In the genomic region with DNA sequence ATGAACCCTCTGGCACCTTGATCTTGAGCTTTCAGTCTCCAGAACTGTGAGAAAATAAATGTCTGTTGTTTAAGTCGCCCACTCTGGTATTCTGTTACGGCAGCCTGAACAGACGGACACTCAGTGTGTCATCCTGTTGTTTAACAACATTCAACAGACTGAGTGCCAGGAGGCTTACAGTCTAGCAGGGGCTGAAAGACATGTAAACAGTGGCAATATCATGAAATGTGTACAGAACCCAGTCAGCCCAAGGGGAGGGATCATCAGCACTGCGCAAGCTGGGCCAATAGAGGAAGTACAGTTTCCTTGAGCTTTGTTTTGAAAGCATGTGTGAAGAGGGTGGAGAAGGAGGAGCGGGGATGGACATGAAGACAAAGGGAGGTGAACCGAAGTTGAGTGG, we compare ENCODE assay signal across 12 cellular contexts. TPM values are rescaled to one million over a fixed set of nuclear protein-coding genes. Genes with fewer than 3 reads are reported as not detected.
A peak's percentile ranks its signal among the peaks of the same experiment; 100 is the strongest.
DNase-seq lines count a peak whose midpoint lies in the region; ATAC-seq and TF ChIP-seq lines count a peak whose summit lies in the region.
"Had no signal": no experiment of that assay in that cellular context is flagged by ENCODE, and none has a peak within 500 bp of the region (broad histone marks: within the 10 kb centered on the region; RNA-seq: fewer than 3 reads in every experiment).

No MANE protein-coding gene starts in this region.

- H3K4me3 ChIP-seq in IMR-90 (ENCODE audit: insufficient read depth, low read depth, low read length) (no peak overlapping the region), spleen (peak overlapping the region in 1 of 8 donors; percentile 5), colonic mucosa (no peak overlapping the region)

- DNase-seq in IMR-90 (peak; percentile 32), SIG-M5 treated with dmso at 0.1 percent for 504 hours (lab: John Stamatoyannopoulos, UW; ENCODE audit: unreplicated experiment) (peak; percentile 86), spleen (no peak), colonic mucosa (no peak), kidney tubule cell (ENCODE audit: low spot score) (no peak), A172 (ENCODE audit: low spot score) (no peak)
- DNase-seq: activated CD4-positive, CD25-positive, alpha-beta regulatory T cell treated with anti-CD3 and anti-CD28 coated beads, Interleukin-2, amount 50 U/mL, for 72 hours; DMS53 had no signal

- H3K9me3 ChIP-seq in IMR-90 (ENCODE audit: control insufficient read depth, insufficient read depth, low read length): no peaks in the 10 kb centered on the region
- no peaks in the 10 kb centered on the region for H3K9me3 ChIP-seq in spleen
- H3K9me3 ChIP-seq in colonic mucosa: no peaks in the 10 kb centered on the region

- no peak overlapping the region for H2AK5ac ChIP-seq in IMR-90 (ENCODE audit: low read depth, low read length)

- POLR2A ChIA-PET in IMR-90 (lab: Charles Lee; ENCODE audit: unreplicated experiment): interaction anchor here (0.6 kb wide), 1 partner anchor 1189 kb away, joined by 3 read pairs; no protein-coding TSS in a partner anchor

- no peak overlapping the region for H3K18ac ChIP-seq in IMR-90 (ENCODE audit: low read depth, low read length)

- no peak overlapping the region for H2BK5ac ChIP-seq in IMR-90 (ENCODE audit: low read depth, low read length, poor library complexity, severe bottlenecking)

- no TSS peak for BruUV-seq in IMR-90 (replicated peaks; lab: Mats Ljungman, UMichigan)

- H2AFZ ChIP-seq in IMR-90 (replicated peaks; ENCODE audit: low read length, poor library complexity): no peak overlapping the region

- dilution Hi-C loops in IMR-90 (cut with HindIII; ENCODE audit: low sequenced_read_pairs, unreplicated experiment): no loop called here

- peaks cover 3% of the 10 kb centered on the region; the same call in 1 of the 2 replicates for H3K36me3 ChIP-seq in IMR-90 (ENCODE audit: control insufficient read depth, insufficient read depth, low read length)
- H3K36me3 ChIP-seq in spleen: peaks cover 0 to 29% (median 0%) of the 10 kb centered on the region in 6 donors
- no peaks in the 10 kb centered on the region for H3K36me3 ChIP-seq in colonic mucosa

- peaks cover 37 to 66% of the 10 kb centered on the region in 2 experiments for H3K79me1 ChIP-seq in IMR-90 (ENCODE audit: low read depth in 1 of 2, low read length in 2 of 2)

- H4K5ac ChIP-seq in IMR-90 (ENCODE audit: low read depth, low read length): no peak overlapping the region

- TF ChIP-seq POLR2A in IMR-90 (IDR thresholded peaks at IDR 0.05; ENCODE audit: low read depth, low read length) (no peak), spleen (IDR thresholded peaks at IDR 0.05) (no peak)

- H2BK20ac ChIP-seq in IMR-90 (ENCODE audit: low read depth, low read length): no peak overlapping the region

- no peak overlapping the region for H4K8ac ChIP-seq in IMR-90 (ENCODE audit: low read depth in 2 of 2, low read length in 2 of 2)

- H3K27me3 ChIP-seq in IMR-90 (ENCODE audit: control insufficient read depth, insufficient read depth, low read length): no peaks in the 10 kb centered on the region
- H3K27me3 ChIP-seq in spleen (replicated peaks in 1 of 7): no peaks in the 10 kb centered on the region
- H3K27me3 ChIP-seq in colonic mucosa: no peaks in the 10 kb centered on the region

- H3K27ac ChIP-seq in IMR-90 (ENCODE audit: insufficient read depth, low read length): no peak overlapping the region
- peak overlapping the region in 6 of 8 donors; percentile 12 to 74 (median 33) for H3K27ac ChIP-seq in spleen
- no peak overlapping the region for H3K27ac ChIP-seq in colonic mucosa
- H3K27ac ChIP-seq: KMS-11 had no signal

- H3K9me1 ChIP-seq in IMR-90 (ENCODE audit: insufficient read depth, low read length): peaks cover 13% of the 10 kb centered on the region

- no peak overlapping the region for H2BK120ac ChIP-seq in IMR-90 (ENCODE audit: low read depth, low read length)

- peak overlapping the region; percentile 3; the same call in 1 of the 2 replicates for H3K14ac ChIP-seq in IMR-90 (replicated peaks; ENCODE audit: low read depth, low read length)

- H3K56ac ChIP-seq in IMR-90 (ENCODE audit: extremely low read depth, insufficient read depth, low read length): no peak overlapping the region

- H3K4me1 ChIP-seq in IMR-90 (ENCODE audit: control insufficient read depth, insufficient read depth, low read length) (peaks cover 4% of the 10 kb centered on the region; the same call in 1 of the 2 replicates), spleen (peaks cover 0 to 45% (median 21%) of the 10 kb centered on the region in 6 donors), colonic mucosa (no peaks in the 10 kb centered on the region)

- no peak for TF ChIP-seq RAD21 in IMR-90 (IDR thresholded peaks at IDR 0.05; ENCODE audit: low read length)

- peak; percentile 65 for ATAC-seq in IMR-90 (ENCODE audit: low read depth)
- peak; percentile 13 for ATAC-seq in esophagus mucosa
- ATAC-seq: HCT116; stimulated activated memory B cell treated with anti-CD40 and anti-IgM and Interleukin-4, amounts not matched to agents 10 μg/mL and 1 μg/mL and 100 μg/mL, for 72 hours had no signal

- no peak overlapping the region for H4K91ac ChIP-seq in IMR-90 (ENCODE audit: insufficient read depth, low read depth, low read length)

- no peak overlapping the region for H2BK15ac ChIP-seq in IMR-90 (ENCODE audit: low read depth, low read length)

- H3K9ac ChIP-seq in IMR-90 (ENCODE audit: low read depth, low read length) (no peak overlapping the region), colonic mucosa (ENCODE audit: low read depth in 2 of 2, low read length in 2 of 2) (no peak overlapping the region)
- H3K9ac ChIP-seq: KMS-11 had no signal

- H3K4ac ChIP-seq in IMR-90 (ENCODE audit: low read depth, low read length): no peak overlapping the region

- peaks cover 23% of the 10 kb centered on the region for H4K20me1 ChIP-seq in IMR-90 (ENCODE audit: insufficient read depth, low read length)

- no peak for TF ChIP-seq CTCF in IMR-90 (conservative IDR thresholded peaks at IDR 0.05; ENCODE audit: low read depth, low read length)
- no peak for TF ChIP-seq CTCF in spleen (IDR thresholded peaks at IDR 0.05 in 8 of 11, conservative IDR thresholded peaks at IDR 0.05 in 3 of 11)
- no peak for TF ChIP-seq CTCF in colonic mucosa (IDR thresholded peaks at IDR 0.05)

- no peak overlapping the region for H3K4me2 ChIP-seq in IMR-90 (ENCODE audit: low read depth, low read length)
- H3K4me2 ChIP-seq: KMS-11 had no signal

- intact Hi-C loops in IMR-90 (cut with micrococcal nuclease): no loop called here
- intact Hi-C loops in spleen (cut with DNase I; ENCODE audit: low total_unique reads): no loop called here
- intact Hi-C loops in colonic mucosa (cut with DNase I): no loop called here

- no peak overlapping the region for H2AK9ac ChIP-seq in IMR-90 (replicated peaks; ENCODE audit: low read depth, low read length, poor library complexity)

- in situ Hi-C loops in IMR-90 (cut with MboI; ENCODE audit: low sequenced_read_pairs): no loop called here

- CTCF ChIA-PET in IMR-90 (lab: Yijun Ruan, JAX): no interaction called here

- H3K23ac ChIP-seq in IMR-90 (ENCODE audit: low read depth, low read length): no peak overlapping the region

- WGBS in IMR-90 (ENCODE audit: extremely low coverage in 2 of 2, insufficient read length in 1 of 2), 2 experiments: 92% methylated on average over 5 of the region's 6 CpGs; no CpG with 5 or more reads in 1 of the 2 experiments
- 53 to 66% (median 60%) methylated on average over 6 of the region's 6 CpGs for WGBS in spleen, 5 donors

TF ChIP-seq in IMR-90, 13 proteins besides CTCF, POLR2A, EP300 and RAD21:
- TF ChIP-seq RFX5 (IDR thresholded peaks at IDR 0.05; ENCODE audit: low read depth, low read length): no peak

RNA-seq across cellular contexts. Expression of a gene that starts 13.6 kb away (rescaled TPM):
- total RNA-seq in IMR-90 (2012; rRNA removed) (17.9 and 19.4 TPM in 2 replicates), esophagus mucosa (25.5 TPM), spleen (10 to 100 TPM; 50.1 to 96.7 (median 68.6) TPM), colonic mucosa (10 to 100 TPM; 40.4 to 41.0 TPM)
- polyA plus RNA-seq in IMR-90 (2012; rRNA removed) (22.7 and 24.3 TPM in 2 replicates), spleen (10 to 100 TPM; 14.7 to 22.2 (median 22.1) TPM)
- 10.6 and 14.5 TPM in 2 replicates for polyA plus RNA-seq in IMR-90 (2012; cell fraction: cytosol; rRNA removed)
- polyA plus RNA-seq in IMR-90 (2012; cell fraction: nucleus; rRNA removed; ENCODE audit: low replicate concordance): 83.5 and 90.7 TPM in 2 replicates
- total RNA-seq in A172 (2014; rRNA removed; shearing (Covaris generic)): 8.9 and 9.9 TPM in 2 replicates

Comparison
In these comparisons a context has a peak if more than half of its experiments do, and no peak if none do; other contexts are left out.
1. DNase-seq: peak in IMR-90 (single experiment) and SIG-M5 treated with dmso at 0.1 percent for 504 hours (single experiment); none in spleen (single experiment), colonic mucosa (single experiment), kidney tubule cell (single experiment) and A172 (single experiment).
2. H3K27ac ChIP-seq: peak in spleen (6 of 8); none in IMR-90 (single experiment) and colonic mucosa (single experiment).